ENCODE assay signal across 2 cellular contexts in the genomic region with DNA sequence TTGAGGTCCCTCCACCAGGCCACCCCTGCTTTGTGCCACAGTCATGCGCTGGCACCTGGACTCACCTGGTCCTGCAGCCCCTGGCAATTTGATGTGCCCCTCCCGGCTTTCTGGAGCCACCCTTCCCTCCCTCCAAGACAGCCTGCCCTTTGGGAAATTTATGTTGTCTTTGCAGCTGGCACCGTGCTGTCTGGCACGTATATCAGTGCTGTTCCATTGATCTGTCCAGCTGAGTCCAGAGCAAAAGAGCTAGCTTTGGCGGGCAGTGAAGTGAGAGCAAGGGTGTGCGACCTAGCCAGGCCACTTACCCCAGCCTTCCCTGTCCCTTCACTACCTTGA.
TF ChIP-seq lines count a peak whose summit lies in the region.

No MANE protein-coding gene starts in this region.

TF ChIP-seq in liver, 16 proteins besides CTCF, POLR2A, EP300 and RAD21:
- TF ChIP-seq FOXA2 (IDR thresholded peaks at IDR 0.05) (no peak), NR2F2 (IDR thresholded peaks at IDR 0.05) (no peak), FOXA1 (IDR thresholded peaks at IDR 0.05) (no peak), JUND (IDR thresholded peaks at IDR 0.05) (no peak), GABPA (IDR thresholded peaks at IDR 0.05 in 1 of 2, conservative IDR thresholded peaks at IDR 0.05 in 1 of 2) (no peak), YY1 (IDR thresholded peaks at IDR 0.05) (no peak), RXRA (IDR thresholded peaks at IDR 0.05) (peak; percentile 30 to 78), HNF4G (IDR thresholded peaks at IDR 0.05) (no peak), EGR1 (IDR thresholded peaks at IDR 0.05; ENCODE audit: low read depth in 2 of 2) (no peak), SP1 (IDR thresholded peaks at IDR 0.05) (peak; percentile 33), HNF4A (conservative IDR thresholded peaks at IDR 0.05) (peak; percentile 57 to 72), TAF1 (conservative IDR thresholded peaks at IDR 0.05) (no peak)
- TF ChIP-seq, protein P1, sequence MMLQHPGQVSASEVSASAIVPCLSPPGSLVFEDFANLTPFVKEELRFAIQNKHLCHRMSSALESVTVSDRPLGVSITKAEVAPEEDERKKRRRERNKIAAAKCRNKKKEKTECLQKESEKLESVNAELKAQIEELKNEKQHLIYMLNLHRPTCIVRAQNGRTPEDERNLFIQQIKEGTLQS (IDR thresholded peaks at IDR 0.05): no peak
- TF ChIP-seq, protein P2, sequence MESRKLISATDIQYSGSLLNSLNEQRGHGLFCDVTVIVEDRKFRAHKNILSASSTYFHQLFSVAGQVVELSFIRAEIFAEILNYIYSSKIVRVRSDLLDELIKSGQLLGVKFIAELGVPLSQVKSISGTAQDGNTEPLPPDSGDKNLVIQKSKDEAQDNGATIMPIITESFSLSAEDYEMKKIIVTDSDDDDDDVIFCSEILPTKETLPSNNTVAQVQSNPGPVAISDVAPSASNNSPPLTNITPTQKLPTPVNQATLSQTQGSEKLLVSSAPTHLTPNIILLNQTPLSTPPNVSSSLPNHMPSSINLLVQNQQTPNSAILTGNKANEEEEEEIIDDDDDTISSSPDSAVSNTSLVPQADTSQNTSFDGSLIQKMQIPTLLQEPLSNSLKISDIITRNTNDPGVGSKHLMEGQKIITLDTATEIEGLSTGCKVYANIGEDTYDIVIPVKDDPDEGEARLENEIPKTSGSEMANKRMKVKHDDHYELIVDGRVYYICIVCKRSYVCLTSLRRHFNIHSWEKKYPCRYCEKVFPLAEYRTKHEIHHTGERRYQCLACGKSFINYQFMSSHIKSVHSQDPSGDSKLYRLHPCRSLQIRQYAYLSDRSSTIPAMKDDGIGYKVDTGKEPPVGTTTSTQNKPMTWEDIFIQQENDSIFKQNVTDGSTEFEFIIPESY (IDR thresholded peaks at IDR 0.05): no peak
- TF ChIP-seq, protein P3, sequence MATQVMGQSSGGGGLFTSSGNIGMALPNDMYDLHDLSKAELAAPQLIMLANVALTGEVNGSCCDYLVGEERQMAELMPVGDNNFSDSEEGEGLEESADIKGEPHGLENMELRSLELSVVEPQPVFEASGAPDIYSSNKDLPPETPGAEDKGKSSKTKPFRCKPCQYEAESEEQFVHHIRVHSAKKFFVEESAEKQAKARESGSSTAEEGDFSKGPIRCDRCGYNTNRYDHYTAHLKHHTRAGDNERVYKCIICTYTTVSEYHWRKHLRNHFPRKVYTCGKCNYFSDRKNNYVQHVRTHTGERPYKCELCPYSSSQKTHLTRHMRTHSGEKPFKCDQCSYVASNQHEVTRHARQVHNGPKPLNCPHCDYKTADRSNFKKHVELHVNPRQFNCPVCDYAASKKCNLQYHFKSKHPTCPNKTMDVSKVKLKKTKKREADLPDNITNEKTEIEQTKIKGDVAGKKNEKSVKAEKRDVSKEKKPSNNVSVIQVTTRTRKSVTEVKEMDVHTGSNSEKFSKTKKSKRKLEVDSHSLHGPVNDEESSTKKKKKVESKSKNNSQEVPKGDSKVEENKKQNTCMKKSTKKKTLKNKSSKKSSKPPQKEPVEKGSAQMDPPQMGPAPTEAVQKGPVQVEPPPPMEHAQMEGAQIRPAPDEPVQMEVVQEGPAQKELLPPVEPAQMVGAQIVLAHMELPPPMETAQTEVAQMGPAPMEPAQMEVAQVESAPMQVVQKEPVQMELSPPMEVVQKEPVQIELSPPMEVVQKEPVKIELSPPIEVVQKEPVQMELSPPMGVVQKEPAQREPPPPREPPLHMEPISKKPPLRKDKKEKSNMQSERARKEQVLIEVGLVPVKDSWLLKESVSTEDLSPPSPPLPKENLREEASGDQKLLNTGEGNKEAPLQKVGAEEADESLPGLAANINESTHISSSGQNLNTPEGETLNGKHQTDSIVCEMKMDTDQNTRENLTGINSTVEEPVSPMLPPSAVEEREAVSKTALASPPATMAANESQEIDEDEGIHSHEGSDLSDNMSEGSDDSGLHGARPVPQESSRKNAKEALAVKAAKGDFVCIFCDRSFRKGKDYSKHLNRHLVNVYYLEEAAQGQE (IDR thresholded peaks at IDR 0.05): no peak
- TF ChIP-seq, protein P4, sequence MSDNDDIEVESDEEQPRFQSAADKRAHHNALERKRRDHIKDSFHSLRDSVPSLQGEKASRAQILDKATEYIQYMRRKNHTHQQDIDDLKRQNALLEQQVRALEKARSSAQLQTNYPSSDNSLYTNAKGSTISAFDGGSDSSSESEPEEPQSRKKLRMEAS (IDR thresholded peaks at IDR 0.05): peak; percentile 10

TF ChIP-seq in HepG2, 621 proteins besides CTCF, POLR2A, EP300 and RAD21:
- no peak for TF ChIP-seq PHF8 (CRISPR knock-in tag; IDR thresholded peaks at IDR 0.05)
- no peak for TF ChIP-seq ZNF44 (CRISPR knock-in tag; IDR thresholded peaks at IDR 0.05)
- TF ChIP-seq ZNF460 (CRISPR knock-in tag; IDR thresholded peaks at IDR 0.05; ENCODE audit: borderline replicate concordance): no peak
- TF ChIP-seq HIVEP1 (CRISPR knock-in tag; IDR thresholded peaks at IDR 0.05): no peak
- no peak for TF ChIP-seq CBX5 (CRISPR knock-in tag; IDR thresholded peaks at IDR 0.05; ENCODE audit: borderline replicate concordance)
- TF ChIP-seq JUND (CRISPR knock-in tag; IDR thresholded peaks at IDR 0.05): no peak
- TF ChIP-seq POLR2AphosphoS2 (IDR thresholded peaks at IDR 0.05; ENCODE audit: low read depth, low read length): no peak
- no peak for TF ChIP-seq ZNF562 (CRISPR knock-in tag; IDR thresholded peaks at IDR 0.05; ENCODE audit: borderline replicate concordance)
